ENCODE assay signal across 8 cellular contexts in the genomic region with DNA sequence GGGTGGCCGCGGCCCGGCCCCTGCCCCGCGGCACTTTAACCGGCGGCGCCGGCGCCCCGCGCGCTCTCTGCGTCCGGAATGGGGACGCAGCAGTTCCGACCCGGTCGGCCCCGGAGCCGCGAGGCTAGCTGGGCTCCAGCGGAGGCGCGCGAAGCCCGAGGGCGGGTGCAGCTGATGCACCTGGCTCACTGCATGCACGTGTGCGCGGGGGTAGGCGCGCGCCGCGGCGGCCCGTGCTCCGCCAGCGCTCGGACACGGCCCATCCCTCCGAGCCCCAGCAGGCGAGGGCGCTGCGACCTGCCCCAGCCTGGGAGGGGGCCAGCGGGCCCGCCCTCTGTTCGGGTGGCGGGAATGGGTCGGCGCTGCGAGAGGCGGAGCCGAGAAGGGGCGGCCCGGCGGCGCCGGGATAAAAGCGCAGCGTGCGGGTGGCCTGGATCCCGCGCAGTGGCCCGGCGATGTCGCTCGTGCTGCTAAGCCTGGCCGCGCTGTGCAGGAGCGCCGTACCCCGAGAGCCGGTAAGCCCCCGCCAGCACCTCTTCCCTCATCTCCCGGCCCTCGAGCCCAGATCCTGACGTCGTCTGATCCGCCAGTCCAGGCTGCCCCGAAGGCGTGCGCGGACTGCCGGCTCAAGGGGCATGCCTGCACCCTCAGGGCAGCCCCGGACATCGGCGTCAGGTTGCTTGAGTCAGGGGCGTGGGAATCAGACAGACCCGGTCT. TPM values are rescaled to one million over a fixed set of nuclear protein-coding genes. Genes with fewer than 3 reads are reported as not detected.
A peak's percentile ranks its signal among the peaks of the same experiment; 100 is the strongest.
DNase-seq lines count a peak whose midpoint lies in the region; ATAC-seq lines count a peak whose summit lies in the region.

A gene with protein sequence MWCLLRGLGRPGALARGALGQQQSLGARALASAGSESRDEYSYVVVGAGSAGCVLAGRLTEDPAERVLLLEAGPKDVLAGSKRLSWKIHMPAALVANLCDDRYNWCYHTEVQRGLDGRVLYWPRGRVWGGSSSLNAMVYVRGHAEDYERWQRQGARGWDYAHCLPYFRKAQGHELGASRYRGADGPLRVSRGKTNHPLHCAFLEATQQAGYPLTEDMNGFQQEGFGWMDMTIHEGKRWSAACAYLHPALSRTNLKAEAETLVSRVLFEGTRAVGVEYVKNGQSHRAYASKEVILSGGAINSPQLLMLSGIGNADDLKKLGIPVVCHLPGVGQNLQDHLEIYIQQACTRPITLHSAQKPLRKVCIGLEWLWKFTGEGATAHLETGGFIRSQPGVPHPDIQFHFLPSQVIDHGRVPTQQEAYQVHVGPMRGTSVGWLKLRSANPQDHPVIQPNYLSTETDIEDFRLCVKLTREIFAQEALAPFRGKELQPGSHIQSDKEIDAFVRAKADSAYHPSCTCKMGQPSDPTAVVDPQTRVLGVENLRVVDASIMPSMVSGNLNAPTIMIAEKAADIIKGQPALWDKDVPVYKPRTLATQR (minus strand): TSS at position 286 of the 717 bp plus-strand sequence. CDS start 22,411 bp downstream, outside the sequence.
A gene with protein sequence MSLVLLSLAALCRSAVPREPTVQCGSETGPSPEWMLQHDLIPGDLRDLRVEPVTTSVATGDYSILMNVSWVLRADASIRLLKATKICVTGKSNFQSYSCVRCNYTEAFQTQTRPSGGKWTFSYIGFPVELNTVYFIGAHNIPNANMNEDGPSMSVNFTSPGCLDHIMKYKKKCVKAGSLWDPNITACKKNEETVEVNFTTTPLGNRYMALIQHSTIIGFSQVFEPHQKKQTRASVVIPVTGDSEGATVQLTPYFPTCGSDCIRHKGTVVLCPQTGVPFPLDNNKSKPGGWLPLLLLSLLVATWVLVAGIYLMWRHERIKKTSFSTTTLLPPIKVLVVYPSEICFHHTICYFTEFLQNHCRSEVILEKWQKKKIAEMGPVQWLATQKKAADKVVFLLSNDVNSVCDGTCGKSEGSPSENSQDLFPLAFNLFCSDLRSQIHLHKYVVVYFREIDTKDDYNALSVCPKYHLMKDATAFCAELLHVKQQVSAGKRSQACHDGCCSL (plus strand): TSS at position 435 of the 717 bp plus-strand sequence. CDS start 21 bp downstream, at position 456.

- H2AK5ac ChIP-seq in neuronal stem cell (ENCODE audit: low read depth, low read length): no peak within 1 kb of the TSS

- peaks cover 4 to 18% of the 10 kb centered on the region in 2 donors for H3K4me1 ChIP-seq in neuronal stem cell (ENCODE audit: control insufficient read depth in 2 of 2, insufficient read depth in 1 of 2, low read depth in 1 of 2, low read length in 2 of 2)

- H4K8ac ChIP-seq in neuronal stem cell (ENCODE audit: low read depth, low read length): no peak within 1 kb of the TSS

- H3K9ac ChIP-seq in neuronal stem cell (ENCODE audit: low read depth, low read length, poor library complexity): peak within 1 kb of the TSS; percentile 91

- no peaks in the 10 kb centered on the region for H3K79me1 ChIP-seq in neuronal stem cell (ENCODE audit: low read depth, low read length)

- H3K4ac ChIP-seq in neuronal stem cell (ENCODE audit: low read length): no peak within 1 kb of the TSS

- ATAC-seq in GM19463 (IDR thresholded peaks at IDR 0.05; ENCODE audit: unreplicated experiment): peak; percentile 40
- ATAC-seq in activated T-cell treated with anti-CD3 and anti-CD28 coated beads, Interleukin-2, amount 50 U/mL, for 4 hours: peak; percentile 71 to 73

- peaks cover 2 to 5% of the 10 kb centered on the region in 2 donors for H3K9me3 ChIP-seq in neuronal stem cell (replicated peaks in 1 of 2; ENCODE audit: control insufficient read depth in 2 of 2, insufficient read depth in 1 of 2, low read depth in 1 of 2, low read length in 2 of 2)

- peak within 1 kb of the TSS; percentile 85 for H3K4me2 ChIP-seq in neuronal stem cell (ENCODE audit: insufficient read depth, low read length, poor library complexity, severe bottlenecking)

- peak within 1 kb of the TSS; percentile 61 for H2BK15ac ChIP-seq in neuronal stem cell (ENCODE audit: low read length)

- WGBS in neuronal stem cell (ENCODE audit: extremely low coverage in 2 of 2, insufficient read length in 2 of 2, insufficient replicate concordance in 1 of 2), 2 donors: no CpG with 5 or more reads among the region's 91 CpGs

- H3K27me3 ChIP-seq in neuronal stem cell (ENCODE audit: control insufficient read depth in 3 of 3, insufficient read depth in 3 of 3, low read depth in 1 of 3, low read length in 3 of 3): peaks cover 0 to 9% (median 7%) of the 10 kb centered on the region in 3 experiments

- no peaks in the 10 kb centered on the region for H3K36me3 Mint-ChIP-seq in activated T-cell treated with anti-CD3 and anti-CD28 coated beads, Interleukin-2, amount 50 U/mL, for 4 hours (ENCODE audit: insufficient read depth)

- H2BK120ac ChIP-seq in neuronal stem cell (ENCODE audit: low read depth, low read length): no peak within 1 kb of the TSS

- no peak within 1 kb of the TSS for H4K91ac ChIP-seq in neuronal stem cell (ENCODE audit: low read depth, low read length, poor library complexity)

- H3K4me3 Mint-ChIP-seq in activated T-cell treated with anti-CD3 and anti-CD28 coated beads, Interleukin-2, amount 50 U/mL, for 4 hours: peak within 1 kb of the TSS; percentile 64

- H3K4me3 ChIP-seq in neuronal stem cell (ENCODE audit: low read length in 2 of 2): peak within 1 kb of the TSS; percentile 74 to 88

- H3K36me3 ChIP-seq in neuronal stem cell (replicated peaks in 1 of 2; ENCODE audit: control insufficient read depth in 2 of 2, insufficient read depth in 2 of 2, low read length in 2 of 2): no peaks in the 10 kb centered on the region

- H3K14ac ChIP-seq in neuronal stem cell (ENCODE audit: low read length): peak within 1 kb of the TSS; percentile 84

- no peak within 1 kb of the TSS for H3K27ac ChIP-seq in neuronal stem cell (replicated peaks; ENCODE audit: low read length)

- peak within 1 kb of the TSS; percentile 85 for H3K23ac ChIP-seq in neuronal stem cell (ENCODE audit: low read depth, low read length, poor library complexity)

- peaks cover 9% of the 10 kb centered on the region for H3K4me1 Mint-ChIP-seq in activated T-cell treated with anti-CD3 and anti-CD28 coated beads, Interleukin-2, amount 50 U/mL, for 4 hours (ENCODE audit: low read depth)

- peak within 1 kb of the TSS; percentile 96 for H3K18ac ChIP-seq in neuronal stem cell (ENCODE audit: low read length)

- no peak within 1 kb of the TSS for H2BK5ac ChIP-seq in neuronal stem cell (ENCODE audit: low read length)

- H2AFZ ChIP-seq in neuronal stem cell (ENCODE audit: low read length): peak within 1 kb of the TSS; percentile 100

- H3K27me3 Mint-ChIP-seq in activated T-cell treated with anti-CD3 and anti-CD28 coated beads, Interleukin-2, amount 50 U/mL, for 4 hours (ENCODE audit: low read depth): peaks cover 47% of the 10 kb centered on the region

- DNase-seq in ELF-1 (ENCODE audit: low read depth, low spot score) (peak; percentile 81), HuH-7.5 (ENCODE audit: low spot score) (peak; percentile 51), globus pallidus (ENCODE audit: low spot score) (peak; percentile 78), neuronal stem cell (ENCODE audit: low spot score) (peak; percentile 65), Kasumi-1 (lab: John Stamatoyannopoulos, UW) (no peak), GF-D8 (lab: John Stamatoyannopoulos, UW) (no peak)
- no peak for DNase-seq in activated T-cell treated with anti-CD3 and anti-CD28 coated beads, Interleukin-2, amount 50 U/mL, for 4 hours

- H2BK12ac ChIP-seq in neuronal stem cell (ENCODE audit: low read length): no peak within 1 kb of the TSS

- no peaks in the 10 kb centered on the region for H3K9me3 Mint-ChIP-seq in activated T-cell treated with anti-CD3 and anti-CD28 coated beads, Interleukin-2, amount 50 U/mL, for 4 hours

RNA-seq across cellular contexts. Expression of the first gene that starts in this region (rescaled TPM):
- total RNA-seq in activated T-cell treated with anti-CD3 and anti-CD28 coated beads, Interleukin-2, amount 50 U/mL, for 4 hours: under 1 TPM; 0.38 to 0.69 (median 0.46) TPM
- polyA plus RNA-seq in neuronal stem cell (2013, experiment 1 of 2): 2.0 TPM
- 2.0 TPM for polyA plus RNA-seq in neuronal stem cell (2013, experiment 2 of 2)

RNA-seq across cellular contexts. Expression of the second gene that starts in this region (rescaled TPM):
- total RNA-seq in activated T-cell treated with anti-CD3 and anti-CD28 coated beads, Interleukin-2, amount 50 U/mL, for 4 hours: 1 to 10 TPM in 1 of 3 donors, under 1 TPM in 2; 0.53 to 1.3 (median 0.73) TPM
- polyA plus RNA-seq in neuronal stem cell (2013, experiment 1 of 2): 2.6 TPM
- polyA plus RNA-seq in neuronal stem cell (2013, experiment 2 of 2): 2.3 TPM

Comparison
In these comparisons a context has a peak if more than half of its experiments do, and no peak if none do; other contexts are left out.
1. DNase-seq: peak in ELF-1 (single experiment), HuH-7.5 (single experiment), globus pallidus (single experiment) and neuronal stem cell (single experiment); none in activated T-cell treated with anti-CD3 and anti-CD28 coated beads, Interleukin-2, amount 50 U/mL, for 4 hours (single experiment), Kasumi-1 (0 of 2) and GF-D8 (single experiment).